Comparison of ENCODE assay signal across 9 cellular contexts in the genomic region with DNA sequence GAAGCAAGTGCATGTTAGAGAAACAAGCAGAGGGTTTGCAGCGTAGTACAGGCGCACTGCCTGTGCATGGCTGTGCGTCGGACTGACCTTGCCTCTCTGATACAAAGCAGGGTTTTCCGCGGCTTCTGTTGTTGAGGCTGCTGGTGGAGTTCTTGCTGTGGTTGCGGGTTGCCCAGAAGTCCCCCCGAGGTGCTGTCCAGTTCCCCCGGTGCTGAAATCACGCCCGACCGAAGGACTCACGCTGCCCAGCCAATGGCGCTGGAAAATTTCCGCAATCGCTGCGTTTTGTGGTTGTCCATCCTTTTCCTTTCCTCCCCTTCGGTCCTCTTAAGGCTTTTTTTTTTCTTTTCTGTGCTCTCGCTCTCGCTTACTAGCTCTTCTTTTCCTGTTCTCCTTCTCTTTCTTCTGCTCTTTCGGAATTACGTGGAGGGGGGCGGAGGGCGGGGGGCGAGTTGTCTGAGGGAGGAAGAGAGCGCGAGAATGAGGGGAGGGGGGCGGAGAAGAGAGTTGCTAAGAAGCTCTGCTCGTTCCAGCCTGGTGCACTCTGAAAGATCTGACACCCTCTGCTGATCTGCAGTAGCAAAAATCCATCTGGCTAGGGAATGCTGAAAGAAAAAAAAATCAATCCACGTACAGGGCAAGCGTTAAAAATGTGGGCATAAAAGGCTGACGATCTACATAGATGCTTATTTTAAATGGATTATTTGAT. TPM values are rescaled to one million over a fixed set of nuclear protein-coding genes. Genes with fewer than 3 reads are reported as not detected.
DNase-seq lines count a peak whose midpoint lies in the region; ATAC-seq and TF ChIP-seq lines count a peak whose summit lies in the region.
"Had no signal": no experiment of that assay in that cellular context is flagged by ENCODE, and none has a peak within 500 bp of the region (broad histone marks: within the 10 kb centered on the region; RNA-seq: fewer than 3 reads in every experiment).

Gene SLITRK1, minus strand, starts transcription at position 558 of the 709 bp plus-strand sequence. CDS start 967 bp downstream, outside the sequence.

- H3K4me3 Mint-ChIP-seq in activated naive CD8-positive, alpha-beta T cell treated with anti-CD3 and anti-CD28 coated beads for 36 hours, result no peak within 1 kb of the TSS

- no peak within 1 kb of the TSS for H3K4me3 ChIP-seq in NB4 (ENCODE audit: low read depth, low read length)
- peak within 1 kb of the TSS; percentile 54; the same call in 1 of the 2 replicates for H3K4me3 ChIP-seq in iPS DF 6.9 (ENCODE audit: low read length)

- no peak for TF ChIP-seq CTCF in NB4 (IDR thresholded peaks at IDR 0.05; ENCODE audit: low read depth, low read length)

- H3K27ac ChIP-seq in iPS DF 6.9 (ENCODE audit: low read length), result no peak within 1 kb of the TSS

- no peak for ATAC-seq in stimulated activated naive CD8-positive, alpha-beta T cell treated with anti-CD3 and anti-CD28 coated beads, Interleukin-15, Interleukin-2, amounts not matched to agents 100 U/mL and 50 U/mL, for 24 hours

- no peak for TF ChIP-seq POLR2A in NB4 (IDR thresholded peaks at IDR 0.05; ENCODE audit: extremely low read depth, insufficient read length)

- H3K36me3 Mint-ChIP-seq in activated naive CD8-positive, alpha-beta T cell treated with anti-CD3 and anti-CD28 coated beads for 36 hours, result no peaks in the 10 kb centered on the region

- peaks cover 77% of the 10 kb centered on the region for H3K27me3 Mint-ChIP-seq in activated naive CD8-positive, alpha-beta T cell treated with anti-CD3 and anti-CD28 coated beads for 36 hours

- no peaks in the 10 kb centered on the region for H3K36me3 ChIP-seq in iPS DF 6.9 (ENCODE audit: control insufficient read depth, insufficient read depth, low read length)

- peaks cover 17% of the 10 kb centered on the region for H3K4me1 Mint-ChIP-seq in activated naive CD8-positive, alpha-beta T cell treated with anti-CD3 and anti-CD28 coated beads for 36 hours

- in situ Hi-C loops in G401 (cut with HindIII; ENCODE audit: low sequenced_read_pairs), result no loop called here

- H3K4me1 ChIP-seq in iPS DF 6.9 (ENCODE audit: control insufficient read depth, insufficient read depth, low read length), result peaks cover 2% of the 10 kb centered on the region; the same call in 1 of the 2 replicates

- H3K27ac Mint-ChIP-seq in activated naive CD8-positive, alpha-beta T cell treated with anti-CD3 and anti-CD28 coated beads for 36 hours, result no peak within 1 kb of the TSS

- H3K9me3 Mint-ChIP-seq in activated naive CD8-positive, alpha-beta T cell treated with anti-CD3 and anti-CD28 coated beads for 36 hours, result peaks cover 2% of the 10 kb centered on the region

- peaks cover 29% of the 10 kb centered on the region for H3K27me3 ChIP-seq in iPS DF 6.9 (ENCODE audit: control insufficient read depth, insufficient read depth, low read length)

- DNase-seq in G401 (ENCODE audit: low spot score) (peak; percentile 46), NB4 (ENCODE audit: low read depth) (peak; percentile 35), iPS DF 6.9 (ENCODE audit: low read depth, low spot score) (peak; percentile 68), epidermal melanocyte (ENCODE audit: insufficient read length, low spot score) (no peak), SKM-1 (lab: John Stamatoyannopoulos, UW; ENCODE audit: unreplicated experiment) (no peak), SW 1271 (lab: John Stamatoyannopoulos, UW) (no peak)
- peak; percentile 32 for DNase-seq in activated naive CD8-positive, alpha-beta T cell treated with anti-CD3 and anti-CD28 coated beads for 36 hours
- DNase-seq in stimulated activated naive CD8-positive, alpha-beta T cell treated with anti-CD3 and anti-CD28 coated beads, Interleukin-15, Interleukin-2, amounts not matched to agents 100 U/mL and 50 U/mL, for 24 hours, result peak; percentile 49

- WGBS in iPS DF 6.9 (ENCODE audit: insufficient coverage, insufficient read length), result no CpG with 5 or more reads among the region's 32 CpGs

- no peaks in the 10 kb centered on the region for H3K9me3 ChIP-seq in iPS DF 6.9 (ENCODE audit: control insufficient read depth, insufficient read depth, low read length)

RNA-seq across cellular contexts. Expression of gene SLITRK1, which starts in this region (rescaled TPM):
- total RNA-seq in G401 (2014; rRNA removed; shearing (Covaris generic)), result not detected in 2 replicates
- total RNA-seq in activated naive CD8-positive, alpha-beta T cell treated with anti-CD3 and anti-CD28 coated beads for 36 hours, result not detected
- total RNA-seq: pulmonary artery endothelial cell had no signal

Comparison
In these comparisons a context has a peak if more than half of its experiments do, and no peak if none do; other contexts are left out.
1. Peak in DNase-seq in G401; RNA of the gene not detected or under 1 TPM.
2. Peak in DNase-seq in activated naive CD8-positive, alpha-beta T cell treated with anti-CD3 and anti-CD28 coated beads for 36 hours; RNA of the gene not detected or under 1 TPM.
3. DNase-seq: peak in NB4 (single experiment), iPS DF 6.9 (single experiment) and stimulated activated naive CD8-positive, alpha-beta T cell treated with anti-CD3 and anti-CD28 coated beads, Interleukin-15, Interleukin-2, amounts not matched to agents 100 U/mL and 50 U/mL, for 24 hours (single experiment); none in epidermal melanocyte (single experiment), SKM-1 (single experiment) and SW 1271 (0 of 2).